Comparison of ENCODE assay signal across 13 cellular contexts in the genomic region with DNA sequence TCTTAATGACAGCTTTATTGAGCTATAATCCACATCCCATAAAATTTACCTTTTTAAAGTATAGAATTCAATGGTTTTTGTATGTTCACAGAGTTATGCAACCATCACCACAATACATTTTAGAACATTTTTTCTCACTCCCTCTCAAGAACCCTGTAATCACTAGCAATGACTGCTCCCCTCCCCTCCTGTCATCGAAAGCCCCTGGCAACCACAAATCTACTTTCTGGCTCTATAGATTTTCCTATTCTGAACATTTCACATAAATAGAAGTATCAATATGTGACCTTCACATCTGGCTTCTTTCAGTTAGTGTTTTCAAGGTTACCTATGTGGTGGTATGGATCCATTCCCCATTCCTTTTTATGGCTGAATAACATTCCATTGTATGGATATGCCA.
DNase-seq lines count a peak whose midpoint lies in the region; ATAC-seq and TF ChIP-seq lines count a peak whose summit lies in the region.
"Had no signal": no experiment of that assay in that cellular context is flagged by ENCODE, and none has a peak within 500 bp of the region (broad histone marks: within the 10 kb centered on the region; RNA-seq: fewer than 3 reads in every experiment).

No MANE protein-coding gene starts in this region.

- DNase-seq in activated effector memory CD4-positive, alpha-beta T cell treated with anti-CD3 and anti-CD28 coated beads, Interleukin-2, amount 50 U/mL, for 16 hours: peak; percentile 63
- DNase-seq in activated effector memory CD4-positive, alpha-beta T cell treated with Interleukin-2 at 50 U/mL for 16 hours: no peak
- DNase-seq in activated naive CD8-positive, alpha-beta T cell treated with anti-CD3 and anti-CD28 coated beads, Interleukin-2, amount 50 U/mL, for 24 hours: peak; percentile 11
- peak; percentile 10 for DNase-seq in stimulated activated naive CD4-positive, alpha-beta T cell treated with Interleukin-2 at 50 U/mL for 16 hours (lab: John Stamatoyannopoulos, UW)
- DNase-seq in stimulated activated CD4-positive, alpha-beta T cell treated with anti-CD3 and anti-CD28 coated beads, Interleukin-12 subunit alpha, Interleukin-12 subunit beta, amount 100 ng/mL, for 4 hours: no peak
- no peak for DNase-seq in DMS 273 (lab: John Stamatoyannopoulos, UW; ENCODE audit: unreplicated experiment)
- DNase-seq: heart left ventricle, MG63, NCI-H187 treated with DMSO at 0.1 percent for 48 hours, NCI-H446 treated with DMSO at 0.1 percent for 48 hours, SHP77 had no signal

- peak overlapping the region; percentile 99 for H3K9ac ChIP-seq in OCI-LY3 (ENCODE audit: low read length)

- H3K4me3 Mint-ChIP-seq in activated naive CD8-positive, alpha-beta T cell treated with anti-CD3 and anti-CD28 coated beads, Interleukin-2, amount 50 U/mL, for 24 hours: peak overlapping the region; percentile 98

- H3K27ac Mint-ChIP-seq in activated naive CD8-positive, alpha-beta T cell treated with anti-CD3 and anti-CD28 coated beads, Interleukin-2, amount 50 U/mL, for 24 hours: peak overlapping the region; percentile 98

- peak overlapping the region; percentile 99 for H3K27ac ChIP-seq in OCI-LY3 (ENCODE audit: low read length)
- H3K27ac ChIP-seq: heart left ventricle had no signal

- no peak overlapping the region for H2AFZ ChIP-seq in OCI-LY3 (ENCODE audit: low read depth, low read length)

- TF ChIP-seq POLR2A in GM18505 (IDR thresholded peaks at IDR 0.05; ENCODE audit: borderline replicate concordance, extremely low read depth, insufficient read depth, insufficient read length): no peak

- peaks cover 53% of the 10 kb centered on the region for H3K36me3 ChIP-seq in OCI-LY3 (replicated peaks; ENCODE audit: low read depth, low read length)
- H3K36me3 ChIP-seq: heart left ventricle, MG63 had no signal

- no peak for ATAC-seq in activated naive CD8-positive, alpha-beta T cell treated with anti-CD3 and anti-CD28 coated beads, Interleukin-2, amount 50 U/mL, for 24 hours
- ATAC-seq in GM18505 (IDR thresholded peaks at IDR 0.05; ENCODE audit: unreplicated experiment): no peak
- ATAC-seq: heart left ventricle had no signal

- H3K79me2 ChIP-seq in OCI-LY3 (ENCODE audit: low read length): peaks cover 60% of the 10 kb centered on the region

- no peak for TF ChIP-seq CTCF in OCI-LY3 (IDR thresholded peaks at IDR 0.05; ENCODE audit: low read depth, low read length)

- peaks cover 7% of the 10 kb centered on the region; the same call in 1 of the 2 replicates for H3K9me3 ChIP-seq in OCI-LY3 (ENCODE audit: insufficient read depth, low read length)

- H3K9me3 Mint-ChIP-seq in activated naive CD8-positive, alpha-beta T cell treated with anti-CD3 and anti-CD28 coated beads, Interleukin-2, amount 50 U/mL, for 24 hours: peaks cover 7% of the 10 kb centered on the region

- peaks cover 46% of the 10 kb centered on the region for H3K36me3 Mint-ChIP-seq in activated naive CD8-positive, alpha-beta T cell treated with anti-CD3 and anti-CD28 coated beads, Interleukin-2, amount 50 U/mL, for 24 hours (ENCODE audit: low read depth)

- H3K27me3 Mint-ChIP-seq in activated naive CD8-positive, alpha-beta T cell treated with anti-CD3 and anti-CD28 coated beads, Interleukin-2, amount 50 U/mL, for 24 hours: no peaks in the 10 kb centered on the region

- peaks cover 27% of the 10 kb centered on the region; the same call in 1 of the 2 replicates for H4K20me1 ChIP-seq in OCI-LY3 (ENCODE audit: insufficient read depth, low read length)

- H3K4me3 ChIP-seq in OCI-LY3 (ENCODE audit: low read length): peak overlapping the region; percentile 98
- H3K4me3 ChIP-seq: MG63 had no signal

- H3K4me1 Mint-ChIP-seq in activated naive CD8-positive, alpha-beta T cell treated with anti-CD3 and anti-CD28 coated beads, Interleukin-2, amount 50 U/mL, for 24 hours: peaks cover 78% of the 10 kb centered on the region

- H3K4me2 ChIP-seq in OCI-LY3 (ENCODE audit: low read length): peak overlapping the region; percentile 94

- no peaks in the 10 kb centered on the region for H3K27me3 ChIP-seq in OCI-LY3 (ENCODE audit: low read depth, low read length)

- H3K4me1 ChIP-seq in OCI-LY3 (ENCODE audit: low read length): peaks cover 21% of the 10 kb centered on the region

Comparison
In these comparisons a context has a peak if more than half of its experiments do, and no peak if none do; other contexts are left out.
1. DNase-seq: peak in activated effector memory CD4-positive, alpha-beta T cell treated with anti-CD3 and anti-CD28 coated beads, Interleukin-2, amount 50 U/mL, for 16 hours (single experiment), activated naive CD8-positive, alpha-beta T cell treated with anti-CD3 and anti-CD28 coated beads, Interleukin-2, amount 50 U/mL, for 24 hours (single experiment) and stimulated activated naive CD4-positive, alpha-beta T cell treated with Interleukin-2 at 50 U/mL for 16 hours (single experiment); none in activated effector memory CD4-positive, alpha-beta T cell treated with Interleukin-2 at 50 U/mL for 16 hours (single experiment), stimulated activated CD4-positive, alpha-beta T cell treated with anti-CD3 and anti-CD28 coated beads, Interleukin-12 subunit alpha, Interleukin-12 subunit beta, amount 100 ng/mL, for 4 hours (single experiment) and DMS 273 (single experiment).